ENCODE assay signal across 9 cellular contexts in genomic region chr1:187264995-187265602, GRCh38.
A peak's percentile ranks its signal among the peaks of the same experiment; 100 is the strongest.
DNase-seq lines count a peak whose midpoint lies in the region; ATAC-seq, FAIRE-seq and TF ChIP-seq lines count a peak whose summit lies in the region.
"Had no signal": no experiment of that assay in that cellular context is flagged by ENCODE, and none has a peak within 500 bp of the region (broad histone marks: within the 10 kb centered on the region; RNA-seq: fewer than 3 reads in every experiment).

No MANE protein-coding gene starts in this region.

- H3K79me2 ChIP-seq in PC-3 (ENCODE audit: low read length), result no peaks in the 10 kb centered on the region
- H3K79me2 ChIP-seq in endothelial cell of umbilical vein (ENCODE audit: control insufficient read depth, insufficient read depth, low read length), result no peaks in the 10 kb centered on the region

- peak; percentile 50 for DNase-seq in Daoy (ENCODE audit: low read depth)
- DNase-seq in PC-3, result peak; percentile 68
- peak; percentile 70 for DNase-seq in endothelial cell of umbilical vein (ENCODE audit: low read depth, low spot score)
- DNase-seq in putamen (ENCODE audit: low spot score), result peak; percentile 69
- DNase-seq: heart right ventricle had no signal

- TF ChIP-seq CTCF in LNCAP (IDR thresholded peaks at IDR 0.05) (peak; percentile 90), PC-3 (conservative IDR thresholded peaks at IDR 0.05; ENCODE audit: low read depth, low read length) (peak; percentile 66), endothelial cell of umbilical vein (IDR thresholded peaks at IDR 0.05; ENCODE audit: extremely low read depth in 1 of 2, insufficient read depth in 1 of 2, low read depth in 1 of 2, low read length in 2 of 2) (peak; percentile 29 to 49)

- H3K36me3 ChIP-seq in PC-3 (ENCODE audit: low read depth, low read length), result no peaks in the 10 kb centered on the region
- no peaks in the 10 kb centered on the region for H3K36me3 ChIP-seq in endothelial cell of umbilical vein (ENCODE audit: control insufficient read depth in 2 of 2, extremely low read depth in 1 of 2, insufficient read depth in 2 of 2, low read length in 2 of 2)
- H3K36me3 ChIP-seq: heart right ventricle had no signal

- no peak for FAIRE-seq in endothelial cell of umbilical vein (lab: Jason Lieb, UNC)

- no peaks in the 10 kb centered on the region for H3F3A ChIP-seq in PC-3 (ENCODE audit: low read length, unreplicated experiment)

- H3K9ac ChIP-seq in PC-3 (ENCODE audit: low read length) (no peak overlapping the region), endothelial cell of umbilical vein (replicated peaks; ENCODE audit: extremely low read depth, insufficient read depth, low read length) (no peak overlapping the region)

- CTCF ChIA-PET in PC-3 (lab: Charles Lee), result interaction anchor here (0.6 to 0.7 kb wide), 2 partner anchors 32 to 253 kb away, joined by 3 read pairs; no protein-coding TSS in a partner anchor
- CTCF ChIA-PET in endothelial cell of umbilical vein (lab: Charles Lee), result interaction anchor here (0.6 to 2.2 kb wide), 16 partner anchors 9 to 1517 kb away, joined by 3 to 19 read pairs (median 3); no protein-coding TSS in a partner anchor

- POLR2A ChIA-PET in PC-3 (lab: Charles Lee; ENCODE audit: unreplicated experiment) (no interaction called here), endothelial cell of umbilical vein (lab: Charles Lee) (no interaction called here)

- H3K9me1 ChIP-seq in endothelial cell of umbilical vein (replicated peaks; ENCODE audit: control insufficient read depth, extremely low read depth, insufficient read depth, low read length), result no peaks in the 10 kb centered on the region

- H3K9me2 ChIP-seq in PC-3 (replicated peaks; ENCODE audit: low read length), result no peaks in the 10 kb centered on the region

- H3K27ac ChIP-seq in PC-3 (ENCODE audit: low read length) (no peak overlapping the region), endothelial cell of umbilical vein (ENCODE audit: insufficient read depth, low read depth, low read length) (no peak overlapping the region)
- H3K27ac ChIP-seq: heart right ventricle had no signal

- H4K20me1 ChIP-seq in PC-3 (ENCODE audit: low read length) (no peaks in the 10 kb centered on the region), endothelial cell of umbilical vein (replicated peaks; ENCODE audit: control insufficient read depth, extremely low read depth, insufficient read depth, low read length) (no peaks in the 10 kb centered on the region)

- intact Hi-C loops in PC-3 (cut with micrococcal nuclease) (loop anchor here (1.0 to 10.0 kb wide), 5 partner anchors 144 to 863 kb away; no protein-coding TSS in a partner anchor), endothelial cell of umbilical vein (cut with micrococcal nuclease) (loop anchor here (5.0 kb wide), 2 partner anchors 662 to 862 kb away; no protein-coding TSS in a partner anchor)

- dilution Hi-C loops in endothelial cell of umbilical vein (cut with MboI; ENCODE audit: extremely low pct_ligation_motif_present, low sequenced_read_pairs), result no loop called here

- no TSS peak for BruUV-seq in PC-3 (replicated peaks; lab: Mats Ljungman, UMichigan)
- BruUV-seq in endothelial cell of umbilical vein (replicated peaks; lab: Mats Ljungman, UMichigan), result no TSS peak

- H3K27me3 ChIP-seq in PC-3 (ENCODE audit: low read length) (no peaks in the 10 kb centered on the region), endothelial cell of umbilical vein (ENCODE audit: control insufficient read depth in 2 of 2, insufficient read depth in 2 of 2, low read length in 2 of 2) (peaks cover 0 to 4% of the 10 kb centered on the region in 2 experiments)
- H3K27me3 ChIP-seq: heart right ventricle had no signal

- peak; percentile 76 for ATAC-seq in PC-3
- ATAC-seq in GM19035 (IDR thresholded peaks at IDR 0.05; ENCODE audit: unreplicated experiment), result no peak
- no peak for ATAC-seq in HG03432 (IDR thresholded peaks at IDR 0.05; ENCODE audit: unreplicated experiment)
- no peak for ATAC-seq in HG03354 (IDR thresholded peaks at IDR 0.05; ENCODE audit: poor library complexity, severe bottlenecking, unreplicated experiment)

- H2AFZ ChIP-seq in PC-3 (ENCODE audit: low read length), result no peak overlapping the region
- no peak overlapping the region for H2AFZ ChIP-seq in endothelial cell of umbilical vein (ENCODE audit: low read depth, low read length)

- H3K9me3 ChIP-seq in PC-3 (ENCODE audit: low read length) (no peaks in the 10 kb centered on the region), endothelial cell of umbilical vein (replicated peaks; ENCODE audit: control insufficient read depth, insufficient read depth, low read length) (no peaks in the 10 kb centered on the region)
- H3K9me3 ChIP-seq: heart right ventricle had no signal

- H3K4me2 ChIP-seq in PC-3 (ENCODE audit: low read length), result no peak overlapping the region
- no peak overlapping the region for H3K4me2 ChIP-seq in endothelial cell of umbilical vein (ENCODE audit: insufficient read depth, low read length)

- H3K4me3 ChIP-seq in PC-3 (ENCODE audit: low read length), result no peak overlapping the region
- H3K4me3 ChIP-seq in endothelial cell of umbilical vein (replicated peaks in 1 of 3; ENCODE audit: insufficient read depth in 1 of 3, low read depth in 1 of 3, low read length in 3 of 3), result no peak overlapping the region
- H3K4me3 ChIP-seq: heart right ventricle had no signal

- TF ChIP-seq POLR2A in endothelial cell of umbilical vein (IDR thresholded peaks at IDR 0.05; ENCODE audit: low read depth, low read length), result no peak

- H3K4me1 ChIP-seq in PC-3 (ENCODE audit: insufficient read depth, low read length), result no peaks in the 10 kb centered on the region
- H3K4me1 ChIP-seq in endothelial cell of umbilical vein (ENCODE audit: control insufficient read depth, extremely low read depth, insufficient read depth, low read length), result no peaks in the 10 kb centered on the region
- H3K4me1 ChIP-seq: heart right ventricle had no signal

TF ChIP-seq in endothelial cell of umbilical vein, 7 proteins besides CTCF, POLR2A, EP300 and RAD21:
- no peak for TF ChIP-seq POLR2AphosphoS5 (IDR thresholded peaks at IDR 0.05; ENCODE audit: insufficient read depth, low read depth, low read length)
- TF ChIP-seq MYC (IDR thresholded peaks at IDR 0.05; ENCODE audit: low read depth, low read length), result no peak
- TF ChIP-seq, protein P1, sequence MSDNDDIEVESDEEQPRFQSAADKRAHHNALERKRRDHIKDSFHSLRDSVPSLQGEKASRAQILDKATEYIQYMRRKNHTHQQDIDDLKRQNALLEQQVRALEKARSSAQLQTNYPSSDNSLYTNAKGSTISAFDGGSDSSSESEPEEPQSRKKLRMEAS (IDR thresholded peaks at IDR 0.05; ENCODE audit: insufficient read depth, insufficient read length), result no peak
- no peak for TF ChIP-seq EZH2 (IDR thresholded peaks at IDR 0.05; ENCODE audit: borderline replicate concordance, low read depth, low read length, severe bottlenecking)
TF ChIP-seq in endothelial cell of umbilical vein: peak in this region for 0.

Comparison
In these comparisons a context has a peak if more than half of its experiments do, and no peak if none do; other contexts are left out.
1. CTCF ChIP-seq: peak in every context shown above with its lines; median percentile 90 in LNCAP; 66 in PC-3; 39 in endothelial cell of umbilical vein.